In genomic region chr9:129262261-129262660, GRCh38 we compare ENCODE assay signal across 16 cellular contexts.
DNase-seq lines count a peak whose midpoint lies in the region; ATAC-seq, FAIRE-seq and TF ChIP-seq lines count a peak whose summit lies in the region.
"Had no signal": no experiment of that assay in that cellular context is flagged by ENCODE, and none has a peak within 500 bp of the region (broad histone marks: within the 10 kb centered on the region; RNA-seq: fewer than 3 reads in every experiment).

No MANE protein-coding gene starts in this region.

- TF ChIP-seq POLR2A in thyroid gland (IDR thresholded peaks at IDR 0.05), result no peak

- H3K27me3 Mint-ChIP-seq in endodermal cell (ENCODE audit: insufficient read depth), result peaks cover 52% of the 10 kb centered on the region
- H3K27me3 Mint-ChIP-seq in activated naive CD8-positive, alpha-beta T cell treated with anti-CD3 and anti-CD28 coated beads, Interleukin-2, amount 50 U/mL, for 24 hours, result peaks cover 23% of the 10 kb centered on the region

- WGBS in endodermal cell (ENCODE audit: insufficient coverage in 1 of 2, insufficient read length in 1 of 2), 2 experiments, result 85 to 88% methylated on average over 6 to 9 of the region's 9 CpGs
- WGBS in thyroid gland, 2 donors, result 81 to 87% methylated on average over 9 of the region's 9 CpGs

- no peaks in the 10 kb centered on the region for H3K9me3 Mint-ChIP-seq in endodermal cell
- H3K9me3 Mint-ChIP-seq in activated naive CD8-positive, alpha-beta T cell treated with anti-CD3 and anti-CD28 coated beads, Interleukin-2, amount 50 U/mL, for 24 hours, result no peaks in the 10 kb centered on the region

- H3K9me3 ChIP-seq in RWPE2 (ENCODE audit: severe bottlenecking), result no peaks in the 10 kb centered on the region
- H3K9me3 ChIP-seq in endodermal cell (ENCODE audit: control insufficient read depth, low read length), result no peaks in the 10 kb centered on the region
- no peaks in the 10 kb centered on the region for H3K9me3 ChIP-seq in keratinocyte (ENCODE audit: control insufficient read depth, low read depth, low read length)
- no peaks in the 10 kb centered on the region for H3K9me3 ChIP-seq in thyroid gland
- H3K9me3 ChIP-seq: neutrophil had no signal

- dilution Hi-C loops in keratinocyte (cut with MboI; ENCODE audit: extremely low pct_ligation_motif_present, low sequenced_read_pairs), result no loop called here

- ATAC-seq in RWPE2 (ENCODE audit: low read depth), result 0 out of 3 replicates have a peak, but pooled peaks have one; percentile 38
- ATAC-seq in activated naive CD8-positive, alpha-beta T cell treated with anti-CD3 and anti-CD28 coated beads, Interleukin-2, amount 50 U/mL, for 24 hours, result no peak

- H3K4me3 ChIP-seq in RWPE2 (ENCODE audit: severe bottlenecking) (no peak overlapping the region), endodermal cell (ENCODE audit: low read length) (no peak overlapping the region), keratinocyte (ENCODE audit: control insufficient read depth in 2 of 3, extremely low read depth in 1 of 3, insufficient read depth in 2 of 3, low read depth in 1 of 3, low read length in 3 of 3) (no peak overlapping the region), thyroid gland (replicated peaks in 1 of 3) (no peak overlapping the region)

- no peaks in the 10 kb centered on the region for H3K36me3 ChIP-seq in RWPE2 (ENCODE audit: low read depth)
- H3K36me3 ChIP-seq in endodermal cell (ENCODE audit: control insufficient read depth, insufficient read depth, low read length), result no peaks in the 10 kb centered on the region
- no peaks in the 10 kb centered on the region for H3K36me3 ChIP-seq in keratinocyte (ENCODE audit: control insufficient read depth in 2 of 2, extremely low read depth in 1 of 2, insufficient read depth in 2 of 2, low read length in 2 of 2)
- H3K36me3 ChIP-seq in thyroid gland, result no peaks in the 10 kb centered on the region
- H3K36me3 ChIP-seq: neutrophil had no signal

- H3K27ac ChIP-seq in RWPE2 (ENCODE audit: poor library complexity, severe bottlenecking) (no peak overlapping the region), endodermal cell (ENCODE audit: low read depth, low read length) (no peak overlapping the region), keratinocyte (ENCODE audit: control insufficient read depth, insufficient read depth, low read length) (no peak overlapping the region), thyroid gland (peak overlapping the region in 2 of 3 donors; percentile 51 to 65)

- no peaks in the 10 kb centered on the region for H3K27me3 ChIP-seq in RWPE2 (ENCODE audit: insufficient read depth, poor library complexity, severe bottlenecking)
- H3K27me3 ChIP-seq in endodermal cell (ENCODE audit: control insufficient read depth, insufficient read depth, low read length, poor library complexity, severe bottlenecking), result peaks cover 30% of the 10 kb centered on the region
- H3K27me3 ChIP-seq in keratinocyte (ENCODE audit: control insufficient read depth, extremely low read depth, insufficient read depth, low read length), result peaks cover 6% of the 10 kb centered on the region
- H3K27me3 ChIP-seq in thyroid gland, result no peaks in the 10 kb centered on the region

- TF ChIP-seq CTCF in RWPE2 (IDR thresholded peaks at IDR 0.05; ENCODE audit: poor library complexity, severe bottlenecking) (no peak), endodermal cell (conservative IDR thresholded peaks at IDR 0.05) (no peak), keratinocyte (optimal IDR thresholded peaks at IDR 0.05 in 1 of 3, IDR thresholded peaks at IDR 0.05 in 1 of 3, conservative IDR thresholded peaks at IDR 0.05 in 1 of 3; ENCODE audit: extremely low read depth in 1 of 3, insufficient read depth in 2 of 3, low read length in 3 of 3) (no peak), thyroid gland (IDR thresholded peaks at IDR 0.05) (no peak)

- H3K4me2 ChIP-seq in keratinocyte (ENCODE audit: control insufficient read depth, extremely low read depth, insufficient read depth, low read depth, low read length), result no peak overlapping the region

- no peaks in the 10 kb centered on the region for H3K36me3 Mint-ChIP-seq in endodermal cell (ENCODE audit: low read depth)
- H3K36me3 Mint-ChIP-seq in activated naive CD8-positive, alpha-beta T cell treated with anti-CD3 and anti-CD28 coated beads, Interleukin-2, amount 50 U/mL, for 24 hours (ENCODE audit: low read depth), result no peaks in the 10 kb centered on the region

- H3K4me1 ChIP-seq in RWPE2 (ENCODE audit: insufficient read depth, poor library complexity, severe bottlenecking) (no peaks in the 10 kb centered on the region), endodermal cell (ENCODE audit: control insufficient read depth, insufficient read depth, low read length) (no peaks in the 10 kb centered on the region), keratinocyte (ENCODE audit: control insufficient read depth, extremely low read depth, insufficient read depth, low read length) (peaks cover 17% of the 10 kb centered on the region), thyroid gland (peaks cover 5 to 11% of the 10 kb centered on the region in 2 donors)

- H3K9me1 ChIP-seq in keratinocyte (ENCODE audit: control insufficient read depth, extremely low read depth, insufficient read depth, low read length), result no peaks in the 10 kb centered on the region

- DNase-seq in RWPE2 (ENCODE audit: low spot score) (peak; percentile 40), endodermal cell (peak; percentile 78), keratinocyte (ENCODE audit: low read depth, low spot score) (no peak), thyroid gland (no peak), NCI-H446 treated with DMSO at 0.1 percent for 48 hours (lab: John Stamatoyannopoulos, UW) (no peak)
- no peak for DNase-seq in stimulated activated CD4-positive, alpha-beta T cell treated with anti-CD3 and anti-CD28 coated beads, Interleukin-12 subunit alpha, Interleukin-12 subunit beta, amount 100 ng/mL, for 4 hours
- no peak for DNase-seq in activated naive CD8-positive, alpha-beta T cell treated with anti-CD3 and anti-CD28 coated beads, Interleukin-2, amount 50 U/mL, for 24 hours
- DNase-seq: activated CD4-positive, alpha-beta T cell treated with anti-CD3 and anti-CD28 coated beads for 1 hour; activated gamma-delta T cell treated with Interleukin-2 at 50 U/mL for 16 hours; IMR-90; NCI-H187; NCI-H446; stimulated activated CD4-positive, alpha-beta T cell treated with anti-CD3 and anti-CD28 coated beads, Interleukin-4, amount 100 ng/mL, for 1 hour had no signal

- H3K79me2 ChIP-seq in keratinocyte (ENCODE audit: control insufficient read depth, insufficient read depth, low read length), result no peaks in the 10 kb centered on the region

- no peak overlapping the region for H3K9ac ChIP-seq in endodermal cell (ENCODE audit: extremely low read depth, low read length, poor library complexity, severe bottlenecking)
- no peak overlapping the region for H3K9ac ChIP-seq in keratinocyte (ENCODE audit: control insufficient read depth, extremely low read depth, insufficient read depth, low read length)

- no peaks in the 10 kb centered on the region for H4K20me1 ChIP-seq in keratinocyte (ENCODE audit: control insufficient read depth, extremely low read depth, insufficient read depth, low read length)

- H3K27ac Mint-ChIP-seq in endodermal cell, result no peak overlapping the region
- no peak overlapping the region for H3K27ac Mint-ChIP-seq in activated naive CD8-positive, alpha-beta T cell treated with anti-CD3 and anti-CD28 coated beads, Interleukin-2, amount 50 U/mL, for 24 hours

- no peak overlapping the region for H3K4me3 Mint-ChIP-seq in endodermal cell
- no peak overlapping the region for H3K4me3 Mint-ChIP-seq in activated naive CD8-positive, alpha-beta T cell treated with anti-CD3 and anti-CD28 coated beads, Interleukin-2, amount 50 U/mL, for 24 hours

- peak; percentile 32 for FAIRE-seq in keratinocyte (lab: Jason Lieb, UNC)
- FAIRE-seq: GM12892, islet of Langerhans had no signal

- intact Hi-C loops in thyroid gland (cut with DNase I), result no loop called here

- no peaks in the 10 kb centered on the region for H3K4me1 Mint-ChIP-seq in endodermal cell
- peaks cover 36% of the 10 kb centered on the region for H3K4me1 Mint-ChIP-seq in activated naive CD8-positive, alpha-beta T cell treated with anti-CD3 and anti-CD28 coated beads, Interleukin-2, amount 50 U/mL, for 24 hours

- H2AFZ ChIP-seq in keratinocyte (ENCODE audit: control insufficient read depth, low read length), result no peak overlapping the region

Comparison
In these comparisons a context has a peak if more than half of its experiments do, and no peak if none do; other contexts are left out.
1. DNase-seq: peak in RWPE2 (single experiment) and endodermal cell (single experiment); none in keratinocyte (single experiment), thyroid gland (0 of 2), stimulated activated CD4-positive, alpha-beta T cell treated with anti-CD3 and anti-CD28 coated beads, Interleukin-12 subunit alpha, Interleukin-12 subunit beta, amount 100 ng/mL, for 4 hours (single experiment), activated naive CD8-positive, alpha-beta T cell treated with anti-CD3 and anti-CD28 coated beads, Interleukin-2, amount 50 U/mL, for 24 hours (single experiment) and NCI-H446 treated with DMSO at 0.1 percent for 48 hours (single experiment).
2. H3K27ac ChIP-seq: peak in thyroid gland (2 of 3); none in RWPE2 (single experiment), endodermal cell (single experiment) and keratinocyte (single experiment).